ENCODE assay signal across 18 cellular contexts in the genomic region with DNA sequence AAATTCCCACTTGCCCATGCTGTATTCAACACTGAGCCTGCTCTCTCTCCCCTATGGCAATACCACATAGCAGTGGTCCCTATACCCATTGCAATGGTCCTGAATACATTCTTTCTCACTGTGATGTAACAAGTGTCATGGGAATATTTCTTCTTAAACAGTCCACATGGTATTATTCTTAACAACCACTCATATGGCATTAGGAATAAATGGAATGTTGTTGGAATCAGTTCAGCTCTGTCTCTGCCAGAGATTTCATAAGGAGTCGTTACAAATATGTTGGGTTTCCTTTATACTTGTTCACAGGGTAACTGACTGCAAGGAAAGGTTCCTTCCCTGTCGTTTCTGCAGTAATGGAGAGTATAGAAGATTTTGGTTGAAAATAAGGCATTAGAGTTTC.
A peak's percentile ranks its signal among the peaks of the same experiment; 100 is the strongest.
DNase-seq lines count a peak whose midpoint lies in the region; ATAC-seq, FAIRE-seq and TF ChIP-seq lines count a peak whose summit lies in the region.
"Had no signal": no experiment of that assay in that cellular context is flagged by ENCODE, and none has a peak within 500 bp of the region (broad histone marks: within the 10 kb centered on the region; RNA-seq: fewer than 3 reads in every experiment).

No MANE protein-coding gene starts in this region.

- in situ Hi-C loops in IMR-90 (cut with MboI; ENCODE audit: low sequenced_read_pairs), result no loop called here

- intact Hi-C loops in IMR-90 (cut with micrococcal nuclease), result loop anchor here (5.0 kb wide), 3 partner anchors 65 to 130 kb away; partner anchors contain the start of gene SPATA13

- H3K9me3 ChIP-seq in A549 (no peaks in the 10 kb centered on the region), IMR-90 (ENCODE audit: control insufficient read depth, insufficient read depth, low read length) (no peaks in the 10 kb centered on the region), Peyer's patch (no peaks in the 10 kb centered on the region)
- H3K9me3 ChIP-seq: suprapubic skin had no signal

- peaks cover 0 to 4% of the 10 kb centered on the region in 2 experiments; a peak in 1 of 4 replicates for H3K79me1 ChIP-seq in IMR-90 (ENCODE audit: low read depth in 1 of 2, low read length in 2 of 2)

- H3K27ac ChIP-seq in A549 (peak overlapping the region; percentile 81 to 86), IMR-90 (ENCODE audit: insufficient read depth, low read length) (peak overlapping the region; percentile 42; the same call in 1 of the 2 replicates), Peyer's patch (no peak overlapping the region)
- H3K27ac ChIP-seq: epithelial cell of prostate, RWPE1 had no signal

- CTCF ChIA-PET in A549 (lab: Yijun Ruan, JAX) (interaction anchor here (1.2 to 4.8 kb wide), 2 partner anchors 12 to 971 kb away, joined by 3 to 26 read pairs; no protein-coding TSS in a partner anchor), IMR-90 (lab: Yijun Ruan, JAX) (interaction anchor here (0.6 to 1.3 kb wide), 2 partner anchors 12 to 40 kb away, joined by 5 read pairs; no protein-coding TSS in a partner anchor)

- H2AFZ ChIP-seq in IMR-90 (replicated peaks; ENCODE audit: low read length, poor library complexity), result no peak overlapping the region

- no peak overlapping the region for H3K9ac ChIP-seq in IMR-90 (ENCODE audit: low read depth, low read length)

- TF ChIP-seq RAD21 in A549 (conservative IDR thresholded peaks at IDR 0.05 in 1 of 2, IDR thresholded peaks at IDR 0.05 in 1 of 2), result no peak
- no peak for TF ChIP-seq RAD21 in IMR-90 (IDR thresholded peaks at IDR 0.05; ENCODE audit: low read length)

- H3K36me3 ChIP-seq in IMR-90 (ENCODE audit: control insufficient read depth, insufficient read depth, low read length) (no peaks in the 10 kb centered on the region), Peyer's patch (no peaks in the 10 kb centered on the region)
- H3K36me3 ChIP-seq: suprapubic skin had no signal

- peak overlapping the region; percentile 49 for H4K5ac ChIP-seq in IMR-90 (ENCODE audit: low read depth, low read length)

- peak overlapping the region; percentile 72 for H2BK20ac ChIP-seq in IMR-90 (ENCODE audit: low read depth, low read length)

- H2BK120ac ChIP-seq in IMR-90 (ENCODE audit: low read depth, low read length), result peak overlapping the region; percentile 58

- peak overlapping the region in 1 of 2 experiments; percentile 37; a peak in 1 of 4 replicates for H4K8ac ChIP-seq in IMR-90 (ENCODE audit: low read depth in 2 of 2, low read length in 2 of 2)

- DNase-seq in A549 (ENCODE audit: low read depth in 1 of 2, low spot score in 1 of 2), result no peak
- DNase-seq in IMR-90, result peak; percentile 84
- peak; percentile 86 for DNase-seq in fibroblast of mammary gland (ENCODE audit: low read depth)
- peak; percentile 73 for DNase-seq in myocyte (ENCODE audit: low read depth)
- DNase-seq in DMS79 (lab: John Stamatoyannopoulos, UW), result no peak
- no peak for DNase-seq in Peyer's patch
- DNase-seq in hippocampal formation (lab: John Stamatoyannopoulos, UW), result no peak
- no peak for DNase-seq in GDM1 (lab: John Stamatoyannopoulos, UW)
- DNase-seq: activated CD4-positive, alpha-beta T cell treated with anti-CD3 and anti-CD28 coated beads, Interleukin-2, amount 50 U/mL, for 48 hours; activated effector memory CD4-positive, alpha-beta T cell treated with anti-CD3 and anti-CD28 coated beads, Interleukin-2, amount 50 U/mL, for 16 hours; caudate nucleus; naive B cell; NCI-H1436; NCI-H524 had no signal

- H3K9me1 ChIP-seq in IMR-90 (ENCODE audit: insufficient read depth, low read length), result peaks cover 21% of the 10 kb centered on the region

- peak overlapping the region; percentile 86 for H3K18ac ChIP-seq in IMR-90 (ENCODE audit: low read depth, low read length)

- 4% methylated on average over 2 of the region's 2 CpGs for WGBS in A549 (ENCODE audit: missing lambda C conversion rate)
- WGBS in IMR-90 (ENCODE audit: extremely low coverage in 2 of 2, insufficient read length in 1 of 2), 2 experiments, result no CpG with 5 or more reads among the region's 2 CpGs

- peak overlapping the region; percentile 53 for H3K14ac ChIP-seq in IMR-90 (replicated peaks; ENCODE audit: low read depth, low read length)

- H4K91ac ChIP-seq in IMR-90 (ENCODE audit: insufficient read depth, low read depth, low read length), result peak overlapping the region; percentile 53

- H2BK15ac ChIP-seq in IMR-90 (ENCODE audit: low read depth, low read length), result no peak overlapping the region; the same call in 2 of the 3 replicates

- peak overlapping the region; percentile 60 for H2BK5ac ChIP-seq in IMR-90 (ENCODE audit: low read depth, low read length, poor library complexity, severe bottlenecking)

- TF ChIP-seq POLR2A in A549 (IDR thresholded peaks at IDR 0.05; ENCODE audit: low read length) (no peak), IMR-90 (IDR thresholded peaks at IDR 0.05; ENCODE audit: low read depth, low read length) (no peak), Peyer's patch (IDR thresholded peaks at IDR 0.05) (no peak)

- peak; percentile 30 to 39; a peak in 5 of 6 replicates for ATAC-seq in A549
- ATAC-seq in IMR-90 (ENCODE audit: low read depth), result peak; percentile 70

- H3K4me3 ChIP-seq in A549 (no peak overlapping the region), IMR-90 (ENCODE audit: insufficient read depth, low read depth, low read length) (no peak overlapping the region), fibroblast of mammary gland (ENCODE audit: control insufficient read depth, low read depth, low read length) (no peak overlapping the region), Peyer's patch (no peak overlapping the region)
- H3K4me3 ChIP-seq: skin epidermis, suprapubic skin had no signal

- H3K56ac ChIP-seq in IMR-90 (ENCODE audit: extremely low read depth, insufficient read depth, low read length), result peak overlapping the region; percentile 43; the same call in 1 of the 2 replicates

- no peak for TF ChIP-seq EP300 in A549 (IDR thresholded peaks at IDR 0.05)

- TF ChIP-seq CTCF in A549 (IDR thresholded peaks at IDR 0.05) (no peak), IMR-90 (conservative IDR thresholded peaks at IDR 0.05; ENCODE audit: low read depth, low read length) (no peak), fibroblast of mammary gland (conservative IDR thresholded peaks at IDR 0.05; ENCODE audit: control insufficient read depth, insufficient read depth, low read depth, low read length) (no peak), Peyer's patch (IDR thresholded peaks at IDR 0.05) (no peak)

- FAIRE-seq in A549 (lab: Jason Lieb, UNC), result no peak

- dilution Hi-C loops in IMR-90 (cut with HindIII; ENCODE audit: low sequenced_read_pairs, unreplicated experiment), result no loop called here

- H3K4me2 ChIP-seq in A549 (peak overlapping the region; percentile 76), IMR-90 (ENCODE audit: low read depth, low read length) (peak overlapping the region; percentile 25; the same call in 1 of the 2 replicates)

- no peak overlapping the region for H3K23ac ChIP-seq in IMR-90 (ENCODE audit: low read depth, low read length)

- no peaks in the 10 kb centered on the region for H3K27me3 ChIP-seq in IMR-90 (ENCODE audit: control insufficient read depth, insufficient read depth, low read length)
- no peaks in the 10 kb centered on the region for H3K27me3 ChIP-seq in Peyer's patch
- H3K27me3 ChIP-seq: suprapubic skin had no signal

- no peaks in the 10 kb centered on the region for H4K20me1 ChIP-seq in IMR-90 (ENCODE audit: insufficient read depth, low read length)

- peak overlapping the region; percentile 76; the same call in 1 of the 2 replicates for H2AK5ac ChIP-seq in IMR-90 (ENCODE audit: low read depth, low read length)

- POLR2A ChIA-PET in A549 (lab: Yijun Ruan, JAX), result no interaction called here
- POLR2A ChIA-PET in IMR-90 (lab: Charles Lee; ENCODE audit: unreplicated experiment), result no interaction called here

- H3K4me1 ChIP-seq in A549 (peaks cover 38% of the 10 kb centered on the region), IMR-90 (ENCODE audit: control insufficient read depth, insufficient read depth, low read length) (peaks cover 23% of the 10 kb centered on the region), Peyer's patch (peaks cover 0 to 8% (median 0%) of the 10 kb centered on the region in 4 donors)

- BruUV-seq in IMR-90 (replicated peaks; lab: Mats Ljungman, UMichigan), result no TSS peak

- no peak overlapping the region for H2AK9ac ChIP-seq in IMR-90 (replicated peaks; ENCODE audit: low read depth, low read length, poor library complexity)

- peak overlapping the region; percentile 75 for H3K4ac ChIP-seq in IMR-90 (ENCODE audit: low read depth, low read length)

TF ChIP-seq in A549, 52 proteins besides CTCF, POLR2A, EP300 and RAD21 (continues in another document):
- TF ChIP-seq ZSCAN20 (CRISPR knock-in tag; IDR thresholded peaks at IDR 0.05) (no peak), ZNF302 (CRISPR knock-in tag; IDR thresholded peaks at IDR 0.05) (no peak), BHLHE40 (IDR thresholded peaks at IDR 0.05; ENCODE audit: low read depth, low read length) (no peak), TFCP2L1 (CRISPR knock-in tag; IDR thresholded peaks at IDR 0.05) (no peak), E2F6 (IDR thresholded peaks at IDR 0.05; ENCODE audit: borderline replicate concordance, low read depth) (no peak), KDM5A (IDR thresholded peaks at IDR 0.05) (no peak)

TF ChIP-seq in IMR-90, 13 proteins besides CTCF, POLR2A, EP300 and RAD21:
- peak; percentile 42; the same call in 1 of the 2 replicates for TF ChIP-seq CEBPB (IDR thresholded peaks at IDR 0.05; ENCODE audit: low read depth, low read length)
- no peak for TF ChIP-seq SMC3 (IDR thresholded peaks at IDR 0.05; ENCODE audit: low read depth, low read length)
- no peak for TF ChIP-seq USF2 (IDR thresholded peaks at IDR 0.05; ENCODE audit: low read depth, low read length)
- no peak for TF ChIP-seq FOS (IDR thresholded peaks at IDR 0.05; ENCODE audit: low read depth, low read length)
- TF ChIP-seq RFX5 (IDR thresholded peaks at IDR 0.05; ENCODE audit: low read depth, low read length), result no peak
- TF ChIP-seq BHLHE40 (IDR thresholded peaks at IDR 0.05; ENCODE audit: low read depth, low read length), result no peak
- TF ChIP-seq MAZ (IDR thresholded peaks at IDR 0.05; ENCODE audit: borderline replicate concordance, low read depth, low read length), result no peak
TF ChIP-seq in IMR-90: peak in this region for 1.

Comparison
In these comparisons a context has a peak if more than half of its experiments do, and no peak if none do; other contexts are left out.
1. DNase-seq: peak in IMR-90 (single experiment), fibroblast of mammary gland (single experiment) and myocyte (single experiment); none in A549 (0 of 2), DMS79 (single experiment), Peyer's patch (0 of 3), hippocampal formation (0 of 2) and GDM1 (single experiment).
2. H3K27ac ChIP-seq: peak in A549 (2 of 2) and IMR-90 (single experiment); none in Peyer's patch (0 of 4).